10 cellular contexts compared by ENCODE assay signal in the genomic region with DNA sequence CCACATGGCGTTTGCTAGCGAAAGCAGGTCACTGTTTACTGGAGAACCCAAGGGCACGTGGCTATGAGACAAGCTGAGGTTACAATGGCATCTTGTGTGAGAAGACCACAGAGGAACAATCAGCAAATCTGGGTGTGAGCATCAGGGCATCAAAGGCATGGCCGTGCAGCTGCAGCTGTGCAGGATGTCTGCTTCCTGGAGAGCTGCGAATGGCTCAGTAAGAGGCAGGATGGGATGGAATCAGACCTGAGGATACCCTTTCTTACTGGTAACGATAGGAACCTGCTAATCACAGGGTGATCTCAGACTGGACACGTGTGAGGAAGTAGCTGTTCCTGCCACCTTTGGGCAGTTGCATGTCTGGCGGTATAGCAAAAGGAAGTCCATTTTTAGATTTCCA.
DNase-seq lines count a peak whose midpoint lies in the region; ATAC-seq and TF ChIP-seq lines count a peak whose summit lies in the region.
"Had no signal": no experiment of that assay in that cellular context is flagged by ENCODE, and none has a peak within 500 bp of the region (broad histone marks: within the 10 kb centered on the region; RNA-seq: fewer than 3 reads in every experiment).

No MANE protein-coding gene starts in this region.

- H3K36me3 Mint-ChIP-seq in T-helper 17 cell (ENCODE audit: low read depth): peaks cover 5% of the 10 kb centered on the region

- no peak overlapping the region for H3K23ac ChIP-seq in mesenchymal stem cell (ENCODE audit: low read length in 2 of 2)

- no peak overlapping the region for H3K4ac ChIP-seq in mesenchymal stem cell (ENCODE audit: low read depth in 1 of 2, low read length in 2 of 2)

- H3K27me3 ChIP-seq in heart left ventricle (no peaks in the 10 kb centered on the region), right cardiac atrium (ENCODE audit: control insufficient read depth, insufficient read depth) (no peaks in the 10 kb centered on the region), mesenchymal stem cell (ENCODE audit: control insufficient read depth in 1 of 2, insufficient read depth in 1 of 2, low read length in 2 of 2) (no peaks in the 10 kb centered on the region)

- H3K4me2 ChIP-seq in mesenchymal stem cell (ENCODE audit: low read length, poor library complexity, severe bottlenecking): no peak overlapping the region

- no peaks in the 10 kb centered on the region for H3K27me3 Mint-ChIP-seq in T-helper 17 cell

- H3K79me1 ChIP-seq in mesenchymal stem cell (replicated peaks; ENCODE audit: low read length, poor library complexity, severe bottlenecking): peaks cover 34% of the 10 kb centered on the region

- no peak overlapping the region for H2BK15ac ChIP-seq in mesenchymal stem cell (ENCODE audit: low read depth, poor library complexity, severe bottlenecking)

- no peak for TF ChIP-seq CTCF in heart left ventricle (IDR thresholded peaks at IDR 0.05)

- H4K91ac ChIP-seq in mesenchymal stem cell (ENCODE audit: low read length): no peak overlapping the region

- H2BK12ac ChIP-seq in mesenchymal stem cell (ENCODE audit: low read length in 2 of 2): no peak overlapping the region

- H2AFZ ChIP-seq in mesenchymal stem cell (ENCODE audit: low read depth, low read length): no peak overlapping the region

- H3K4me1 ChIP-seq in heart left ventricle (peaks cover 0 to 29% (median 8%) of the 10 kb centered on the region in 12 donors), right cardiac atrium (ENCODE audit: control insufficient read depth, insufficient read depth, low read length) (peaks cover 8% of the 10 kb centered on the region), mesenchymal stem cell (ENCODE audit: control insufficient read depth, insufficient read depth, low read depth, low read length) (peaks cover 2% of the 10 kb centered on the region)

- no peak overlapping the region for H3K14ac ChIP-seq in mesenchymal stem cell (ENCODE audit: low read length in 2 of 2)

- no peak overlapping the region for H3K4me3 ChIP-seq in heart left ventricle
- no peak overlapping the region for H3K4me3 ChIP-seq in right cardiac atrium (ENCODE audit: low read length)
- no peak overlapping the region for H3K4me3 ChIP-seq in mesenchymal stem cell (ENCODE audit: insufficient read depth in 1 of 2, low read depth in 1 of 2, low read length in 2 of 2)

- no peak overlapping the region for H3K27ac Mint-ChIP-seq in T-helper 17 cell

- ATAC-seq in heart left ventricle: peak in 3 of 4 donors; percentile 27 to 79 (median 67)
- ATAC-seq in Right ventricle myocardium inferior: no peak
- peak; percentile 59 for ATAC-seq in T-helper 17 cell
- ATAC-seq in right cardiac atrium: peak; percentile 47 to 74
- ATAC-seq in GM19023 (IDR thresholded peaks at IDR 0.05; ENCODE audit: unreplicated experiment): no peak

- peak overlapping the region in 1 of 12 donors; percentile 8 for H3K27ac ChIP-seq in heart left ventricle
- no peak overlapping the region for H3K27ac ChIP-seq in right cardiac atrium (ENCODE audit: low read length)
- H3K27ac ChIP-seq in temporal lobe (ENCODE audit: low read depth, low read length): peak overlapping the region; percentile 34
- no peak overlapping the region for H3K27ac ChIP-seq in mesenchymal stem cell (ENCODE audit: low read length, poor library complexity, severe bottlenecking)

- no peak overlapping the region for H4K8ac ChIP-seq in mesenchymal stem cell (ENCODE audit: low read length)

- no peak overlapping the region for H3K9ac ChIP-seq in mesenchymal stem cell (ENCODE audit: low read length)

- intact Hi-C loops in heart left ventricle (cut with DNase I) (loop anchor here in 1 of 10 donors (10.0 kb wide), 1 partner anchor 167 kb away; no protein-coding TSS in a partner anchor), Right ventricle myocardium inferior (cut with DNase I) (no loop called here), right cardiac atrium (cut with DNase I) (loop anchor here in 2 of 4 donors (5.0 to 10.0 kb wide), 2 partner anchors 165 to 167 kb away; no protein-coding TSS in a partner anchor)

- H3K36me3 ChIP-seq in heart left ventricle (peaks cover 0 to 30% (median 10%) of the 10 kb centered on the region in 9 donors), mesenchymal stem cell (ENCODE audit: control insufficient read depth in 1 of 2, insufficient read depth in 2 of 2, low read depth in 1 of 2, low read length in 2 of 2) (peaks cover 31 to 39% of the 10 kb centered on the region in 2 experiments)

- H3K4me3 Mint-ChIP-seq in T-helper 17 cell: no peak overlapping the region

- H3K4me1 Mint-ChIP-seq in T-helper 17 cell: peaks cover 27% of the 10 kb centered on the region

- H2BK120ac ChIP-seq in mesenchymal stem cell (ENCODE audit: low read depth, low read length): no peak overlapping the region

- DNase-seq in heart left ventricle: no peak
- no peak for DNase-seq in Right ventricle myocardium inferior (ENCODE audit: missing footprints)
- no peak for DNase-seq in T-helper 17 cell
- DNase-seq in right cardiac atrium: no peak
- no peak for DNase-seq in mesenchymal stem cell
- no peak for DNase-seq in stimulated activated CD4-positive, alpha-beta T cell treated with anti-CD3 and anti-CD28 coated beads, Interleukin-12 subunit alpha, Interleukin-12 subunit beta, amount 100 ng/mL, for 4 hours
- DNase-seq: activated CD4-positive, alpha-beta T cell treated with anti-CD3 and anti-CD28 coated beads, Interleukin-2, amount 50 U/mL, for 48 hours; NCI-H510A had no signal

- no peak overlapping the region for H2AK5ac ChIP-seq in mesenchymal stem cell (ENCODE audit: low read length, severe bottlenecking)

- WGBS in heart left ventricle, 4 donors: 45 to 68% (median 49%) methylated on average over 8 of the region's 8 CpGs
- 43% methylated on average over 8 of the region's 8 CpGs for WGBS in right cardiac atrium
- 84% methylated on average over 8 of the region's 8 CpGs for WGBS in mesenchymal stem cell

- TF ChIP-seq POLR2A in heart left ventricle (IDR thresholded peaks at IDR 0.05): no peak

- no peak overlapping the region for H3K18ac ChIP-seq in mesenchymal stem cell (ENCODE audit: low read depth in 1 of 2, low read length in 2 of 2)

- H2BK5ac ChIP-seq in mesenchymal stem cell (ENCODE audit: low read depth, low read length, poor library complexity, severe bottlenecking): no peak overlapping the region

- H3K9me3 ChIP-seq in heart left ventricle (no peaks in the 10 kb centered on the region), T-helper 17 cell (ENCODE audit: control insufficient read depth, low read length, poor library complexity, severe bottlenecking) (no peaks in the 10 kb centered on the region), right cardiac atrium (ENCODE audit: control insufficient read depth, low read length) (no peaks in the 10 kb centered on the region), mesenchymal stem cell (ENCODE audit: control insufficient read depth, low read length) (no peaks in the 10 kb centered on the region)

Comparison
In these comparisons a context has a peak if more than half of its experiments do, and no peak if none do; other contexts are left out.
1. ATAC-seq: peak in heart left ventricle (3 of 4), T-helper 17 cell (single experiment) and right cardiac atrium (2 of 2); none in Right ventricle myocardium inferior (single experiment) and GM19023 (single experiment).